Comparison of ENCODE assay signal across 12 cellular contexts in the genomic region with DNA sequence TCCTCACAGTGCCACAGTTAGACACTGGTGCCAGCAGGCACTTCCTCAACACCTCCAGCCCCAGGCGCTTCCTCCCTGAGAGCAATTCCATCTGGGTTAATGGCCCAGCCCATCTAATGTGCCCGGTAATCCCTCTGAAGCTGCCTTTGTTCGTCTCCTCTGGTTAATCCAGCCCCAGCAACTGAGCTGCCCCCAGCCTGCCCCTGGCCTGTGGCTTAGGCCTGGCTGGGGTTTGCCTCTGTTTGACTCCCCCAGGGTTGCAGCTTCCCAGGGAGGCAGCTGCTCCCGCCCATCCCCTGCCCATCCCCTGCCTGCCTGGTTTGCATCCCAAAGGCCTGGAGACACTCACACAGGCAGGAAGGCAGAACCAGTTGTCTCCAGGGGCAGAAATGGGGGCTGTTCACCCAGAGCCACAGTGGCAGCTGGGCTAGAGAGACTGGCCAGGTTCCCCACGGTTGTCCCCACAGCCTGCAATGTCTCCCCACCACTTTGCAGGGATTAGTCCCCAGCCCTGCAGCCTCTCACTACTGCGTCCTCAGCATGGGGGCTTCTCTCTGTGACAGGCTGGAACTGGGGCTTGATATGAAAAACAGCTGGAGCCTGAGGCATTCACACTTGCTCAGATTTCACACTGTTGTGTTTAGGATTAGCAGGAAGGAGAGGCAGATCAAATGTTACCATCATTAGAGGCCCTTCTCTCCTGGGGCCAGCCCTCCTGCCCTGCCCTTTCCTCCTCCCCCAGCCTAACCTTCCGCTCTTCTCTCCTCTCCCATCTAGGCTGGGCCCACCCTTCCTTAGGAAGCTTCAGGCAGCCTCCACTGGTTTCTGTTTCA.
DNase-seq lines count a peak whose midpoint lies in the region; ATAC-seq and TF ChIP-seq lines count a peak whose summit lies in the region.
"Had no signal": no experiment of that assay in that cellular context is flagged by ENCODE, and none has a peak within 500 bp of the region (broad histone marks: within the 10 kb centered on the region; RNA-seq: fewer than 3 reads in every experiment).

No MANE protein-coding gene starts in this region.

- peak; percentile 74 for ATAC-seq in GM23338
- ATAC-seq in HG03095 (IDR thresholded peaks at IDR 0.05; ENCODE audit: unreplicated experiment) = no peak
- ATAC-seq: activated CD4-positive, alpha-beta T cell treated with anti-CD3 and anti-CD28 coated beads for 36 hours; activated naive CD4-positive, alpha-beta T cell treated with anti-CD3 and anti-CD28 coated beads, Interleukin-2, amount 50 U/mL, for 72 hours had no signal

- peak overlapping the region; percentile 2 for H4K8ac ChIP-seq in trophoblast cell (ENCODE audit: low read depth, low read length)

- no peaks in the 10 kb centered on the region for H3K9me2 ChIP-seq in GM23338 (ENCODE audit: insufficient read depth)

- no peak overlapping the region for H3K23ac ChIP-seq in trophoblast cell (ENCODE audit: low read length)

- H3K27ac ChIP-seq in GM23338 (ENCODE audit: low read depth) = peak overlapping the region; percentile 98
- H3K27ac ChIP-seq in left ventricle myocardium inferior (replicated peaks) = peak overlapping the region; percentile 86
- peak overlapping the region; percentile 57 for H3K27ac ChIP-seq in trophoblast cell (ENCODE audit: low read depth, low read length)
- H3K27ac ChIP-seq: RWPE1 had no signal

- H4K91ac ChIP-seq in trophoblast cell (ENCODE audit: low read depth, low read length) = peak overlapping the region; percentile 73

- peak overlapping the region; percentile 24 for H3K14ac ChIP-seq in trophoblast cell (ENCODE audit: low read length)

- H2BK12ac ChIP-seq in trophoblast cell (ENCODE audit: low read length) = peak overlapping the region; percentile 16

- H3K9me3 ChIP-seq in left ventricle myocardium inferior (replicated peaks) = no peaks in the 10 kb centered on the region
- H3K9me3 ChIP-seq in trophoblast cell (ENCODE audit: insufficient read depth, low read depth, low read length) = no peaks in the 10 kb centered on the region

- H3K4me1 Mint-ChIP-seq in GM23338 = peaks cover 63% of the 10 kb centered on the region
- H3K4me1 Mint-ChIP-seq: activated CD4-positive, alpha-beta T cell treated with anti-CD3 and anti-CD28 coated beads for 36 hours had no signal

- H3K36me3 Mint-ChIP-seq in GM23338 (ENCODE audit: low read depth) = peaks cover 84% of the 10 kb centered on the region
- H3K36me3 Mint-ChIP-seq: activated naive CD4-positive, alpha-beta T cell treated with anti-CD3 and anti-CD28 coated beads, Interleukin-2, amount 50 U/mL, for 72 hours had no signal

- H3K27me3 Mint-ChIP-seq in GM23338 (ENCODE audit: insufficient read depth, low read depth, poor library complexity) = peaks cover 21% of the 10 kb centered on the region
- H3K27me3 Mint-ChIP-seq: activated CD4-positive, alpha-beta T cell treated with anti-CD3 and anti-CD28 coated beads for 36 hours had no signal

- peaks cover 48% of the 10 kb centered on the region for H3K79me1 ChIP-seq in trophoblast cell (ENCODE audit: low read length)

- peak overlapping the region; percentile 3 for H3K4ac ChIP-seq in trophoblast cell (ENCODE audit: low read depth, low read length)

- peak overlapping the region; percentile 58 for H2BK5ac ChIP-seq in trophoblast cell (ENCODE audit: low read depth, low read length, poor library complexity)

- no peak overlapping the region for H3K9ac ChIP-seq in trophoblast cell (ENCODE audit: low read length)

- peak overlapping the region; percentile 96 for H3K27ac Mint-ChIP-seq in GM23338
- H3K27ac Mint-ChIP-seq: activated CD4-positive, alpha-beta T cell treated with anti-CD3 and anti-CD28 coated beads for 36 hours had no signal

- peaks cover 4% of the 10 kb centered on the region; the same call in 2 of the 3 replicates for H3K9me3 Mint-ChIP-seq in GM23338

- peak overlapping the region; percentile 64 for H3K4me3 Mint-ChIP-seq in GM23338
- H3K4me3 Mint-ChIP-seq: activated CD4-positive, alpha-beta T cell treated with anti-CD3 and anti-CD28 coated beads for 36 hours had no signal

- peaks cover 70% of the 10 kb centered on the region for H3F3A ChIP-seq in GM23338 (replicated peaks; ENCODE audit: low read depth)

- peak; percentile 39 for DNase-seq in GM23338 (ENCODE audit: low spot score)
- peak; percentile 98 for DNase-seq in NCI-H524 treated with DMSO at 0.1 percent for 48 hours (lab: John Stamatoyannopoulos, UW)
- DNase-seq in left ventricle myocardium inferior = peak; percentile 25
- no peak for DNase-seq in trophoblast cell
- DNase-seq in NCI-H1694 (lab: John Stamatoyannopoulos, UW) = no peak
- DNase-seq in SW 1271 (lab: John Stamatoyannopoulos, UW) = no peak
- no peak for DNase-seq in cerebellar nuclear complex (lab: John Stamatoyannopoulos, UW)
- DNase-seq: activated CD4-positive, alpha-beta T cell treated with anti-CD3 and anti-CD28 coated beads for 36 hours; effector memory CD4-positive, alpha-beta T cell had no signal

- H3K4me2 ChIP-seq in GM23338 (peak overlapping the region; percentile 80), trophoblast cell (ENCODE audit: low read length) (no peak overlapping the region)

- H3K4me3 ChIP-seq in GM23338 = peak overlapping the region; percentile 50
- H3K4me3 ChIP-seq in left ventricle myocardium inferior = no peak overlapping the region
- H3K4me3 ChIP-seq in trophoblast cell (ENCODE audit: low read depth, low read length) = no peak overlapping the region

- peaks cover 25% of the 10 kb centered on the region for H4K20me1 ChIP-seq in GM23338 (replicated peaks; ENCODE audit: insufficient read depth)

- no peak overlapping the region for H4K12ac ChIP-seq in trophoblast cell (ENCODE audit: low read depth, low read length)

- intact Hi-C loops in left ventricle myocardium inferior (cut with micrococcal nuclease) = no loop called here

- H3K27me3 ChIP-seq in GM23338 (ENCODE audit: insufficient read depth) = no peaks in the 10 kb centered on the region
- no peaks in the 10 kb centered on the region for H3K27me3 ChIP-seq in left ventricle myocardium inferior (ENCODE audit: low read depth)
- no peaks in the 10 kb centered on the region for H3K27me3 ChIP-seq in trophoblast cell (ENCODE audit: insufficient read depth, low read length)

- TF ChIP-seq CTCF in GM23338 (conservative IDR thresholded peaks at IDR 0.05; ENCODE audit: low read depth in 2 of 2) = no peak
- TF ChIP-seq CTCF in left ventricle myocardium inferior (IDR thresholded peaks at IDR 0.05; ENCODE audit: borderline replicate concordance) = no peak

- H3K4me1 ChIP-seq in GM23338 (ENCODE audit: insufficient read depth) (peaks cover 57% of the 10 kb centered on the region), left ventricle myocardium inferior (peaks cover 38% of the 10 kb centered on the region), trophoblast cell (ENCODE audit: control insufficient read depth in 1 of 2, insufficient read depth in 2 of 2, low read length in 2 of 2) (peaks cover 45 to 52% of the 10 kb centered on the region in 2 experiments)

- H3K79me2 ChIP-seq in GM23338 (replicated peaks; ENCODE audit: insufficient read depth) = peaks cover 25% of the 10 kb centered on the region
- H3K79me2 ChIP-seq in trophoblast cell (ENCODE audit: control insufficient read depth, insufficient read depth, low read length, poor library complexity) = peaks cover 22% of the 10 kb centered on the region

- H2BK120ac ChIP-seq in trophoblast cell (ENCODE audit: insufficient read depth, low read length, poor library complexity) = peak overlapping the region; percentile 89

- peak overlapping the region; percentile 26 for H3K18ac ChIP-seq in trophoblast cell (ENCODE audit: low read length)

- H2AK5ac ChIP-seq in trophoblast cell (ENCODE audit: low read length) = peak overlapping the region; percentile 27

- no CpG with 5 or more reads among the region's 7 CpGs for WGBS in trophoblast cell (ENCODE audit: extremely low coverage, insufficient coverage, insufficient read length)

- H2AFZ ChIP-seq in GM23338 = no peak overlapping the region
- H2AFZ ChIP-seq in trophoblast cell (ENCODE audit: insufficient read depth, low read length, poor library complexity) = no peak overlapping the region

- H3K36me3 ChIP-seq in GM23338 (ENCODE audit: insufficient read depth) = peaks cover 46% of the 10 kb centered on the region
- H3K36me3 ChIP-seq in left ventricle myocardium inferior = no peaks in the 10 kb centered on the region
- H3K36me3 ChIP-seq in trophoblast cell (ENCODE audit: control insufficient read depth in 1 of 2, insufficient read depth in 2 of 2, low read length in 2 of 2) = peaks cover 2% of the 10 kb centered on the region in 2 experiments

TF ChIP-seq in GM23338, 12 proteins besides CTCF, POLR2A, EP300 and RAD21 (continues in another document):
- no peak for TF ChIP-seq CREB1 (CRISPR knock-in tag; IDR thresholded peaks at IDR 0.05; ENCODE audit: low read depth)
- TF ChIP-seq EZH2phosphoT487 (IDR thresholded peaks at IDR 0.05; ENCODE audit: unreplicated experiment) = no peak
- no peak for TF ChIP-seq JUNB (IDR thresholded peaks at IDR 0.05; ENCODE audit: unreplicated experiment)
- peak; percentile 34 for TF ChIP-seq POLR2AphosphoS5 (IDR thresholded peaks at IDR 0.05; ENCODE audit: low read depth)
- TF ChIP-seq, protein P1, sequence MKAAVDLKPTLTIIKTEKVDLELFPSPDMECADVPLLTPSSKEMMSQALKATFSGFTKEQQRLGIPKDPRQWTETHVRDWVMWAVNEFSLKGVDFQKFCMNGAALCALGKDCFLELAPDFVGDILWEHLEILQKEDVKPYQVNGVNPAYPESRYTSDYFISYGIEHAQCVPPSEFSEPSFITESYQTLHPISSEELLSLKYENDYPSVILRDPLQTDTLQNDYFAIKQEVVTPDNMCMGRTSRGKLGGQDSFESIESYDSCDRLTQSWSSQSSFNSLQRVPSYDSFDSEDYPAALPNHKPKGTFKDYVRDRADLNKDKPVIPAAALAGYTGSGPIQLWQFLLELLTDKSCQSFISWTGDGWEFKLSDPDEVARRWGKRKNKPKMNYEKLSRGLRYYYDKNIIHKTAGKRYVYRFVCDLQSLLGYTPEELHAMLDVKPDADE (IDR thresholded peaks at IDR 0.05) = 0 out of 2 replicates have a peak, but pooled peaks have one; percentile 10
- TF ChIP-seq NANOG (IDR thresholded peaks at IDR 0.05; ENCODE audit: borderline replicate concordance) = no peak

Comparison
In these comparisons a context has a peak if more than half of its experiments do, and no peak if none do; other contexts are left out.
1. DNase-seq: peak in GM23338 (single experiment), NCI-H524 treated with DMSO at 0.1 percent for 48 hours (single experiment) and left ventricle myocardium inferior (single experiment); none in trophoblast cell (0 of 2), NCI-H1694 (single experiment), SW 1271 (0 of 2) and cerebellar nuclear complex (0 of 2).
2. Peak in every context shown above with its lines, with median percentiles within 50 percentile points of each other: H3K27ac ChIP-seq.